Comparison of ENCODE assay signal across 8 cellular contexts in genomic region chr1:111221633-111222286, GRCh38. TPM values are rescaled to one million over a fixed set of nuclear protein-coding genes. Genes with fewer than 3 reads are reported as not detected.
A peak's percentile ranks its signal among the peaks of the same experiment; 100 is the strongest.
DNase-seq lines count a peak whose midpoint lies in the region; ATAC-seq and TF ChIP-seq lines count a peak whose summit lies in the region.

No MANE protein-coding gene starts in this region.

- peak; percentile 46 for ATAC-seq in GM19328 (IDR thresholded peaks at IDR 0.05; ENCODE audit: unreplicated experiment)
- ATAC-seq in HG03196 (IDR thresholded peaks at IDR 0.05; ENCODE audit: unreplicated experiment): peak; percentile 58
- ATAC-seq in lower lobe of right lung: peak; percentile 17 to 21

- H3K9me3 ChIP-seq in lower lobe of right lung: no peaks in the 10 kb centered on the region

- intact Hi-C loops in lower lobe of right lung (cut with DNase I): loop anchor here (10.0 kb wide), 1 partner anchor 183 kb away; no protein-coding TSS in a partner anchor

- no peak for TF ChIP-seq CTCF in lower lobe of right lung (IDR thresholded peaks at IDR 0.05)

- DNase-seq in EH (ENCODE audit: low read depth) (peak; percentile 42), UCSD-AML1 (lab: John Stamatoyannopoulos, UW; ENCODE audit: unreplicated experiment) (peak; percentile 63), lower lobe of right lung (no peak), HuH-7.5 (ENCODE audit: low spot score) (no peak), dedifferentiated amniotic fluid mesenchymal stem cell (ENCODE audit: extremely low spot score) (no peak), NCI-H526 (lab: John Stamatoyannopoulos, UW) (no peak)

- peak overlapping the region; percentile 7 for H3K27ac ChIP-seq in lower lobe of right lung

- no peaks in the 10 kb centered on the region for H3K36me3 ChIP-seq in lower lobe of right lung

- H3K4me1 ChIP-seq in lower lobe of right lung: peaks cover 63% of the 10 kb centered on the region

- no peaks in the 10 kb centered on the region for H3K27me3 ChIP-seq in lower lobe of right lung (ENCODE audit: low read depth)

- no peak overlapping the region for H3K4me3 ChIP-seq in lower lobe of right lung

RNA-seq across cellular contexts. Expression of gene CHI3L2, which starts 5.8 kb away (rescaled TPM):
- total RNA-seq in lower lobe of right lung: 31.2 TPM

RNA-seq across cellular contexts. Expression of gene DENND2D, which starts 21.3 kb away (rescaled TPM):
- total RNA-seq in lower lobe of right lung: 113 TPM

Comparison
In these comparisons a context has a peak if more than half of its experiments do, and no peak if none do; other contexts are left out.
1. DNase-seq: peak in EH (single experiment) and UCSD-AML1 (single experiment); none in lower lobe of right lung (single experiment), HuH-7.5 (single experiment), dedifferentiated amniotic fluid mesenchymal stem cell (single experiment) and NCI-H526 (0 of 2).
2. Peak in every context shown above with its lines, with median percentiles within 50 percentile points of each other: ATAC-seq.